Comparison of ENCODE assay signal across 1 cellular context in genomic region chr14:73633115-73633514, GRCh38.
TF ChIP-seq lines count a peak whose summit lies in the region.

No MANE protein-coding gene starts in this region.

TF ChIP-seq in SK-N-SH, 30 proteins besides CTCF, POLR2A, EP300 and RAD21 (continued from another document):
- TF ChIP-seq FOXM1 (IDR thresholded peaks at IDR 0.05; ENCODE audit: low read depth) (no peak), PBX3 (IDR thresholded peaks at IDR 0.05) (no peak), RXRA (IDR thresholded peaks at IDR 0.05; ENCODE audit: borderline replicate concordance, low read depth) (no peak), TAF1 (IDR thresholded peaks at IDR 0.05; ENCODE audit: borderline replicate concordance, low read depth, low read length) (no peak), FOSL2 (IDR thresholded peaks at IDR 0.05; ENCODE audit: borderline replicate concordance, low read depth) (no peak), USF2 (IDR thresholded peaks at IDR 0.05; ENCODE audit: borderline replicate concordance, low read depth, low read length) (no peak), SMC3 (IDR thresholded peaks at IDR 0.05; ENCODE audit: low read depth, low read length) (no peak), POLR2AphosphoS5 (IDR thresholded peaks at IDR 0.05; ENCODE audit: low read depth, low read length) (no peak), SIN3A (IDR thresholded peaks at IDR 0.05; ENCODE audit: borderline replicate concordance, low read depth, low read length) (no peak), ZBTB33 (IDR thresholded peaks at IDR 0.05; ENCODE audit: borderline replicate concordance, low read depth) (no peak)
